ENCODE assay signal across 30 cellular contexts in genomic region chr6:43420012-43420411, GRCh38. TPM values are rescaled to one million over a fixed set of nuclear protein-coding genes. Genes with fewer than 3 reads are reported as not detected.
"Had no signal": no experiment of that assay in that cellular context is flagged by ENCODE, and none has a peak within 500 bp of the region (broad histone marks: within the 10 kb centered on the region; RNA-seq: fewer than 3 reads in every experiment).

No MANE protein-coding gene starts in this region.

- FAIRE-seq: colon, endometrium, endothelial cell of umbilical vein, frontal cortex had no signal

- H3K27ac Mint-ChIP-seq: dendritic cell treated with granulocyte-macrophage colony-stimulating factor and Interleukin-4, amounts not matched to agents 40 ng/mL and 50 ng/mL, for 4 days; effector memory CD8-positive, alpha-beta T cell; endodermal cell had no signal

- H3K36me3 ChIP-seq: colonic mucosa, esophagus muscularis mucosa, esophagus squamous epithelium, gastrocnemius medialis, gastroesophageal sphincter, heart left ventricle, heart right ventricle had no signal

- H3K79me2 ChIP-seq: hepatocyte had no signal

- H3K4me1 Mint-ChIP-seq: endodermal cell had no signal

- ATAC-seq: effector memory CD8-positive, alpha-beta T cell; esophagus mucosa; foreskin keratinocyte; gastrocnemius medialis; gastroesophageal sphincter; heart left ventricle; heart right ventricle had no signal

- H3K4me2 ChIP-seq: hepatocyte had no signal

- H3K9me3 ChIP-seq: colonic mucosa, esophagus muscularis mucosa, esophagus squamous epithelium, gastrocnemius medialis, gastroesophageal sphincter, heart left ventricle had no signal

- H2AFZ ChIP-seq: hepatocyte had no signal

- H3K27ac ChIP-seq: colonic mucosa, coronary artery, dorsolateral prefrontal cortex, epithelial cell of prostate, esophagus muscularis mucosa, esophagus squamous epithelium, foreskin keratinocyte, gastrocnemius medialis, gastroesophageal sphincter, heart left ventricle, heart right ventricle, hepatocyte had no signal

- H3K27me3 ChIP-seq: colonic mucosa, dorsolateral prefrontal cortex, esophagus muscularis mucosa, esophagus squamous epithelium, foreskin keratinocyte, gastrocnemius medialis, gastroesophageal sphincter, heart left ventricle, hepatocyte had no signal

- H3K4me1 ChIP-seq: colonic mucosa, esophagus muscularis mucosa, esophagus squamous epithelium, foreskin keratinocyte, gastrocnemius medialis, gastroesophageal sphincter, heart left ventricle, heart right ventricle had no signal

- H3K9me3 Mint-ChIP-seq: dendritic cell treated with granulocyte-macrophage colony-stimulating factor and Interleukin-4, amounts not matched to agents 40 ng/mL and 50 ng/mL, for 4 days; effector memory CD8-positive, alpha-beta T cell had no signal

- DNase-seq: colonic mucosa; cortex of kidney; dermis blood vessel endothelial cell; dorsolateral prefrontal cortex; effector CD4-positive, alpha-beta T cell; effector CD8-positive, alpha-beta T cell; effector memory CD4-positive, alpha-beta T cell; effector memory CD8-positive, alpha-beta T cell; endodermal cell; erythroblast; esophagus squamous epithelium; foreskin fibroblast; foreskin keratinocyte; foreskin melanocyte; gastrocnemius medialis; glutamatergic neuron; head of caudate nucleus; heart left ventricle; heart right ventricle had no signal

- H3K4me3 ChIP-seq: colonic mucosa, coronary artery, dorsolateral prefrontal cortex, esophagus muscularis mucosa, esophagus squamous epithelium, gastrocnemius medialis, gastroesophageal sphincter, heart left ventricle, heart right ventricle, hepatocyte had no signal

- H3K27me3 Mint-ChIP-seq: effector memory CD8-positive, alpha-beta T cell had no signal

- H3K4me3 Mint-ChIP-seq: dendritic cell treated with granulocyte-macrophage colony-stimulating factor and Interleukin-4, amounts not matched to agents 40 ng/mL and 50 ng/mL, for 4 days; effector memory CD8-positive, alpha-beta T cell; endodermal cell had no signal

RNA-seq across cellular contexts. Expression of gene DLK2, which starts 35.3 kb away (rescaled TPM):
- total RNA-seq: endodermal cell, endothelial cell of umbilical vein had no signal
